In genomic region chr10:110872145-110872983, GRCh38 we compare ENCODE assay signal across 1 cellular context.
TF ChIP-seq lines count a peak whose summit lies in the region.

No MANE protein-coding gene starts in this region.

TF ChIP-seq in K562, 482 proteins besides CTCF, POLR2A, EP300 and RAD21 (continued from another document and continues in another):
- TF ChIP-seq, protein P1, sequence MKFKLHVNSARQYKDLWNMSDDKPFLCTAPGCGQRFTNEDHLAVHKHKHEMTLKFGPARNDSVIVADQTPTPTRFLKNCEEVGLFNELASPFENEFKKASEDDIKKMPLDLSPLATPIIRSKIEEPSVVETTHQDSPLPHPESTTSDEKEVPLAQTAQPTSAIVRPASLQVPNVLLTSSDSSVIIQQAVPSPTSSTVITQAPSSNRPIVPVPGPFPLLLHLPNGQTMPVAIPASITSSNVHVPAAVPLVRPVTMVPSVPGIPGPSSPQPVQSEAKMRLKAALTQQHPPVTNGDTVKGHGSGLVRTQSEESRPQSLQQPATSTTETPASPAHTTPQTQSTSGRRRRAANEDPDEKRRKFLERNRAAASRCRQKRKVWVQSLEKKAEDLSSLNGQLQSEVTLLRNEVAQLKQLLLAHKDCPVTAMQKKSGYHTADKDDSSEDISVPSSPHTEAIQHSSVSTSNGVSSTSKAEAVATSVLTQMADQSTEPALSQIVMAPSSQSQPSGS (CRISPR knock-in tag; IDR thresholded peaks at IDR 0.05), result no peak
- peak; percentile 30 for TF ChIP-seq PCBP1 (IDR thresholded peaks at IDR 0.05; ENCODE audit: low read depth, low read length, poor library complexity, severe bottlenecking)
- no peak for TF ChIP-seq PPARD (CRISPR knock-in tag; IDR thresholded peaks at IDR 0.05)
- no peak for TF ChIP-seq ZNF280B (CRISPR knock-in tag; IDR thresholded peaks at IDR 0.05)
- TF ChIP-seq CCNT2 (IDR thresholded peaks at IDR 0.05; ENCODE audit: borderline replicate concordance, extremely low read depth, insufficient read length, low read depth, low read length), result peak; percentile 64
- peak; percentile 48; the same call in 1 of the 2 replicates for TF ChIP-seq ZBTB17 (CRISPR knock-in tag; IDR thresholded peaks at IDR 0.05)
- TF ChIP-seq TBP (optimal IDR thresholded peaks at IDR 0.05; ENCODE audit: low read depth, low read length), result peak; percentile 43
- no peak for TF ChIP-seq TCF7L2 (IDR thresholded peaks at IDR 0.05; ENCODE audit: low read depth, low read length)
- 0 out of 2 replicates have a peak, but pooled peaks have one; percentile 5 for TF ChIP-seq MAFF (IDR thresholded peaks at IDR 0.05; ENCODE audit: low read length)
- peak; percentile 22; the same call in 1 of the 2 replicates for TF ChIP-seq ZC3H4 (CRISPR knock-in tag; IDR thresholded peaks at IDR 0.05; ENCODE audit: borderline replicate concordance)
- TF ChIP-seq GTF2E2 (tag; IDR thresholded peaks at IDR 0.05), result peak; percentile 39; the same call in 1 of the 2 replicates
- no peak for TF ChIP-seq ARID1B (IDR thresholded peaks at IDR 0.05)
- no peak for TF ChIP-seq FOS (IDR thresholded peaks at IDR 0.05; ENCODE audit: extremely low read depth, insufficient read length)
- TF ChIP-seq ZNF431 (CRISPR knock-in tag; IDR thresholded peaks at IDR 0.05), result 0 out of 2 replicates have a peak, but pooled peaks have one; percentile 25
- peak; percentile 6; the same call in 1 of the 2 replicates for TF ChIP-seq PHF8 (IDR thresholded peaks at IDR 0.05; ENCODE audit: borderline replicate concordance, low read length)
- TF ChIP-seq CREB3L1 (IDR thresholded peaks at IDR 0.05; ENCODE audit: borderline replicate concordance, low read depth), result peak; percentile 43; the same call in 1 of the 2 replicates
- TF ChIP-seq ZNF511 (CRISPR knock-in tag; IDR thresholded peaks at IDR 0.05), result peak; percentile 37; the same call in 1 of the 2 replicates
- TF ChIP-seq NR1H2 (CRISPR knock-in tag; IDR thresholded peaks at IDR 0.05), result no peak
- no peak for TF ChIP-seq ZNF184 (CRISPR knock-in tag; IDR thresholded peaks at IDR 0.05)
- TF ChIP-seq ZNF354B (CRISPR knock-in tag; IDR thresholded peaks at IDR 0.05), result no peak
- TF ChIP-seq RNF2 (IDR thresholded peaks at IDR 0.05), result no peak
- TF ChIP-seq YY1 (IDR thresholded peaks at IDR 0.05; ENCODE audit: borderline replicate concordance in 1 of 3, control insufficient read depth in 1 of 3, extremely low read depth in 1 of 3, insufficient read depth in 3 of 3, insufficient read length in 1 of 3, insufficient replicate concordance in 2 of 3, low read depth in 1 of 3, low read length in 2 of 3), result peak in 1 of 3 experiments; percentile 50
- TF ChIP-seq, protein P2, sequence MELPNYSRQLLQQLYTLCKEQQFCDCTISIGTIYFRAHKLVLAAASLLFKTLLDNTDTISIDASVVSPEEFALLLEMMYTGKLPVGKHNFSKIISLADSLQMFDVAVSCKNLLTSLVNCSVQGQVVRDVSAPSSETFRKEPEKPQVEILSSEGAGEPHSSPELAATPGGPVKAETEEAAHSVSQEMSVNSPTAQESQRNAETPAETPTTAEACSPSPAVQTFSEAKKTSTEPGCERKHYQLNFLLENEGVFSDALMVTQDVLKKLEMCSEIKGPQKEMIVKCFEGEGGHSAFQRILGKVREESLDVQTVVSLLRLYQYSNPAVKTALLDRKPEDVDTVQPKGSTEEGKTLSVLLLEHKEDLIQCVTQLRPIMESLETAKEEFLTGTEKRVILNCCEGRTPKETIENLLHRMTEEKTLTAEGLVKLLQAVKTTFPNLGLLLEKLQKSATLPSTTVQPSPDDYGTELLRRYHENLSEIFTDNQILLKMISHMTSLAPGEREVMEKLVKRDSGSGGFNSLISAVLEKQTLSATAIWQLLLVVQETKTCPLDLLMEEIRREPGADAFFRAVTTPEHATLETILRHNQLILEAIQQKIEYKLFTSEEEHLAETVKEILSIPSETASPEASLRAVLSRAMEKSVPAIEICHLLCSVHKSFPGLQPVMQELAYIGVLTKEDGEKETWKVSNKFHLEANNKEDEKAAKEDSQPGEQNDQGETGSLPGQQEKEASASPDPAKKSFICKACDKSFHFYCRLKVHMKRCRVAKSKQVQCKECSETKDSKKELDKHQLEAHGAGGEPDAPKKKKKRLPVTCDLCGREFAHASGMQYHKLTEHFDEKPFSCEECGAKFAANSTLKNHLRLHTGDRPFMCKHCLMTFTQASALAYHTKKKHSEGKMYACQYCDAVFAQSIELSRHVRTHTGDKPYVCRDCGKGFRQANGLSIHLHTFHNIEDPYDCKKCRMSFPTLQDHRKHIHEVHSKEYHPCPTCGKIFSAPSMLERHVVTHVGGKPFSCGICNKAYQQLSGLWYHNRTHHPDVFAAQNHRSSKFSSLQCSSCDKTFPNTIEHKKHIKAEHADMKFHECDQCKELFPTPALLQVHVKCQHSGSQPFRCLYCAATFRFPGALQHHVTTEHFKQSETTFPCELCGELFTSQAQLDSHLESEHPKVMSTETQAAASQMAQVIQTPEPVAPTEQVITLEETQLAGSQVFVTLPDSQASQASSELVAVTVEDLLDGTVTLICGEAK (IDR thresholded peaks at IDR 0.05), result 0 out of 2 replicates have a peak, but pooled peaks have one; percentile 37
- TF ChIP-seq, protein P2 (CRISPR knock-in tag; IDR thresholded peaks at IDR 0.05), result no peak
- no peak for TF ChIP-seq NR0B1 (IDR thresholded peaks at IDR 0.05; ENCODE audit: partially characterized antibody)
- peak; percentile 48 for TF ChIP-seq CTCFL (IDR thresholded peaks at IDR 0.05; ENCODE audit: borderline replicate concordance, insufficient read depth, low read depth, low read length, poor library complexity, severe bottlenecking)
- no peak for TF ChIP-seq ZNF695 (CRISPR knock-in tag; IDR thresholded peaks at IDR 0.05)
- peak; percentile 37; the same call in 1 of the 2 replicates for TF ChIP-seq NCOR1 (IDR thresholded peaks at IDR 0.05)
- TF ChIP-seq TSHZ1 (CRISPR knock-in tag; IDR thresholded peaks at IDR 0.05), result no peak
- peak; percentile 82 for TF ChIP-seq MYC (IDR thresholded peaks at IDR 0.05; ENCODE audit: low read depth, low read length)
- TF ChIP-seq MYC (CRISPR knock-in tag; IDR thresholded peaks at IDR 0.05; ENCODE audit: borderline replicate concordance, low read depth), result no peak
